ENCODE assay signal across 9 cellular contexts in genomic region chr7:124171068-124171467, GRCh38.
DNase-seq lines count a peak whose midpoint lies in the region; ATAC-seq and TF ChIP-seq lines count a peak whose summit lies in the region.
"Had no signal": no experiment of that assay in that cellular context is flagged by ENCODE, and none has a peak within 500 bp of the region (broad histone marks: within the 10 kb centered on the region; RNA-seq: fewer than 3 reads in every experiment).

No MANE protein-coding gene starts in this region.

- peak; percentile 77 for ATAC-seq in IMR-90 (ENCODE audit: low read depth)
- ATAC-seq in WTC11, result no peak
- ATAC-seq in left lobe of liver, result peak; percentile 81
- ATAC-seq in GM19035 (IDR thresholded peaks at IDR 0.05; ENCODE audit: unreplicated experiment), result no peak
- no peak for ATAC-seq in activated CD8-positive, alpha-beta memory T cell treated with anti-CD3 and anti-CD28 coated beads, Interleukin-2, amount 10 ng/mL, durations not matched to agents 7 days and 5 days
- ATAC-seq in GM21515 (IDR thresholded peaks at IDR 0.05; ENCODE audit: unreplicated experiment), result no peak

- dilution Hi-C loops in IMR-90 (cut with HindIII; ENCODE audit: low sequenced_read_pairs, unreplicated experiment), result loop anchor here (25.0 kb wide), 1 partner anchor 641 kb away; no protein-coding TSS in a partner anchor

- intact Hi-C loops in IMR-90 (cut with micrococcal nuclease), result loop anchor here (1.0 to 10.0 kb wide), 4 partner anchors 288 to 614 kb away; partner anchors contain the start of gene GPR37

- POLR2A ChIA-PET in IMR-90 (lab: Charles Lee; ENCODE audit: unreplicated experiment) (no interaction called here), WTC11 (lab: Charles Lee) (no interaction called here)

- no TSS peak for BruUV-seq in IMR-90 (replicated peaks; lab: Mats Ljungman, UMichigan)

- H3K23ac ChIP-seq in IMR-90 (ENCODE audit: low read depth, low read length), result no peak overlapping the region

- H2BK15ac ChIP-seq in IMR-90 (ENCODE audit: low read depth, low read length), result peak overlapping the region; percentile 50; the same call in 1 of the 3 replicates

- H4K8ac ChIP-seq in IMR-90 (ENCODE audit: low read depth in 2 of 2, low read length in 2 of 2), result peak overlapping the region in 1 of 2 experiments; percentile 53; a peak in 1 of 4 replicates

- TF ChIP-seq RAD21 in IMR-90 (IDR thresholded peaks at IDR 0.05; ENCODE audit: low read length), result peak; percentile 80

- H3K4me1 ChIP-seq in IMR-90 (ENCODE audit: control insufficient read depth, insufficient read depth, low read length), result peaks cover 2% of the 10 kb centered on the region; the same call in 1 of the 2 replicates

- H3K27ac ChIP-seq in IMR-90 (ENCODE audit: insufficient read depth, low read length), result peak overlapping the region; percentile 55; the same call in 1 of the 2 replicates

- no peaks in the 10 kb centered on the region for H3K27me3 Mint-ChIP-seq in WTC11 (ENCODE audit: low read depth)
- no peaks in the 10 kb centered on the region for H3K27me3 Mint-ChIP-seq in activated CD8-positive, alpha-beta memory T cell treated with anti-CD3 and anti-CD28 coated beads, Interleukin-2, amount 10 ng/mL, durations not matched to agents 7 days and 5 days

- no CpG with 5 or more reads among the region's 1 CpG for WGBS in IMR-90 (ENCODE audit: extremely low coverage in 2 of 2, insufficient read length in 1 of 2), 2 experiments

- H3K79me1 ChIP-seq in IMR-90 (ENCODE audit: low read depth in 1 of 2, low read length in 2 of 2), result no peaks in the 10 kb centered on the region

- in situ Hi-C loops in Caki2 (cut with HindIII; ENCODE audit: low pct_unique_long_range_greater_than_20kb, low sequenced_read_pairs) (no loop called here), IMR-90 (cut with MboI; ENCODE audit: low sequenced_read_pairs) (no loop called here)

- H2BK120ac ChIP-seq in IMR-90 (ENCODE audit: low read depth, low read length), result peak overlapping the region; percentile 78

- peak overlapping the region; percentile 41 for H3K4ac ChIP-seq in IMR-90 (ENCODE audit: low read depth, low read length)

- H3K9ac ChIP-seq in IMR-90 (ENCODE audit: low read depth, low read length), result no peak overlapping the region

- H3K18ac ChIP-seq in IMR-90 (ENCODE audit: low read depth, low read length), result peak overlapping the region; percentile 73; the same call in 1 of the 2 replicates

- H3K4me1 Mint-ChIP-seq in WTC11, result peaks cover 5% of the 10 kb centered on the region
- no peaks in the 10 kb centered on the region for H3K4me1 Mint-ChIP-seq in activated CD8-positive, alpha-beta memory T cell treated with anti-CD3 and anti-CD28 coated beads, Interleukin-2, amount 10 ng/mL, durations not matched to agents 7 days and 5 days

- H3K9me3 ChIP-seq in IMR-90 (ENCODE audit: control insufficient read depth, insufficient read depth, low read length), result no peaks in the 10 kb centered on the region; the same call in 1 of the 2 replicates

- TF ChIP-seq CTCF in IMR-90 (conservative IDR thresholded peaks at IDR 0.05; ENCODE audit: low read depth, low read length) (peak; percentile 79), WTC11 (IDR thresholded peaks at IDR 0.05) (no peak)

- peak overlapping the region; percentile 29; the same call in 1 of the 2 replicates for H3K14ac ChIP-seq in IMR-90 (replicated peaks; ENCODE audit: low read depth, low read length)

- H4K91ac ChIP-seq in IMR-90 (ENCODE audit: insufficient read depth, low read depth, low read length), result no peak overlapping the region; the same call in 1 of the 2 replicates

- peaks cover 3% of the 10 kb centered on the region; the same call in 1 of the 2 replicates for H3K36me3 Mint-ChIP-seq in WTC11
- H3K36me3 Mint-ChIP-seq in activated CD8-positive, alpha-beta memory T cell treated with anti-CD3 and anti-CD28 coated beads, Interleukin-2, amount 10 ng/mL, durations not matched to agents 7 days and 5 days, result no peaks in the 10 kb centered on the region

- H4K5ac ChIP-seq in IMR-90 (ENCODE audit: low read depth, low read length), result peak overlapping the region; percentile 67

- H3K9me1 ChIP-seq in IMR-90 (ENCODE audit: insufficient read depth, low read length), result no peaks in the 10 kb centered on the region

- no peak overlapping the region; the same call in 1 of the 2 replicates for H3K56ac ChIP-seq in IMR-90 (ENCODE audit: extremely low read depth, insufficient read depth, low read length)

- peaks cover 19% of the 10 kb centered on the region for H3K9me3 Mint-ChIP-seq in WTC11
- peaks cover 3% of the 10 kb centered on the region for H3K9me3 Mint-ChIP-seq in activated CD8-positive, alpha-beta memory T cell treated with anti-CD3 and anti-CD28 coated beads, Interleukin-2, amount 10 ng/mL, durations not matched to agents 7 days and 5 days (ENCODE audit: low read depth)

- peak overlapping the region; percentile 21 for H2BK5ac ChIP-seq in IMR-90 (ENCODE audit: low read depth, low read length, poor library complexity, severe bottlenecking)

- no peak for TF ChIP-seq POLR2A in IMR-90 (IDR thresholded peaks at IDR 0.05; ENCODE audit: low read depth, low read length)

- H2AK5ac ChIP-seq in IMR-90 (ENCODE audit: low read depth, low read length), result no peak overlapping the region

- H2AK9ac ChIP-seq in IMR-90 (replicated peaks; ENCODE audit: low read depth, low read length, poor library complexity), result no peak overlapping the region

- H3K4me3 ChIP-seq in IMR-90 (ENCODE audit: insufficient read depth, low read depth, low read length), result no peak overlapping the region
- H3K4me3 ChIP-seq: lung had no signal

- peak; percentile 14 for DNase-seq in Caki2 (ENCODE audit: low read depth)
- peak; percentile 62 for DNase-seq in IMR-90
- peak; percentile 46 for DNase-seq in WTC11 (ENCODE audit: low spot score)
- DNase-seq in left lobe of liver (ENCODE audit: low spot score), result peak; percentile 49
- no peak for DNase-seq in HUDEP-2 (lab: John Stamatoyannopoulos, UW; ENCODE audit: unreplicated experiment in 76 of 76)
- no peak for DNase-seq in activated CD8-positive, alpha-beta memory T cell treated with anti-CD3 and anti-CD28 coated beads, Interleukin-2, amount 10 ng/mL, durations not matched to agents 7 days and 5 days

- CTCF ChIA-PET in IMR-90 (lab: Yijun Ruan, JAX) (interaction anchor here (0.6 to 2.0 kb wide), 9 partner anchors 9 to 835 kb away, joined by 3 to 11 read pairs (median 4); partner anchors contain the start of gene GPR37), WTC11 (lab: Charles Lee) (no interaction called here)
- CTCF ChIA-PET in activated CD8-positive, alpha-beta memory T cell treated with anti-CD3 and anti-CD28 coated beads, Interleukin-2, amount 10 ng/mL, durations not matched to agents 7 days and 5 days (lab: Charles Lee), result interaction anchor here (0.5 kb wide), 1 partner anchor 42 kb away, joined by 3 read pairs; no protein-coding TSS in a partner anchor

- H3K36me3 ChIP-seq in IMR-90 (ENCODE audit: control insufficient read depth, insufficient read depth, low read length), result no peaks in the 10 kb centered on the region

- H4K20me1 ChIP-seq in IMR-90 (ENCODE audit: insufficient read depth, low read length), result no peaks in the 10 kb centered on the region

- H3K27ac Mint-ChIP-seq in WTC11, result no peak overlapping the region
- H3K27ac Mint-ChIP-seq in activated CD8-positive, alpha-beta memory T cell treated with anti-CD3 and anti-CD28 coated beads, Interleukin-2, amount 10 ng/mL, durations not matched to agents 7 days and 5 days, result no peak overlapping the region

- H3K27me3 ChIP-seq in IMR-90 (ENCODE audit: control insufficient read depth, insufficient read depth, low read length), result no peaks in the 10 kb centered on the region

- peak overlapping the region; percentile 76; the same call in 1 of the 2 replicates for H2BK20ac ChIP-seq in IMR-90 (ENCODE audit: low read depth, low read length)

- no peak overlapping the region for H3K4me3 Mint-ChIP-seq in WTC11
- H3K4me3 Mint-ChIP-seq in activated CD8-positive, alpha-beta memory T cell treated with anti-CD3 and anti-CD28 coated beads, Interleukin-2, amount 10 ng/mL, durations not matched to agents 7 days and 5 days, result no peak overlapping the region

- H3K4me2 ChIP-seq in IMR-90 (ENCODE audit: low read depth, low read length), result no peak overlapping the region

- H2AFZ ChIP-seq in IMR-90 (replicated peaks; ENCODE audit: low read length, poor library complexity), result no peak overlapping the region

TF ChIP-seq in IMR-90, 13 proteins besides CTCF, POLR2A, EP300 and RAD21:
- TF ChIP-seq SMC3 (IDR thresholded peaks at IDR 0.05; ENCODE audit: low read depth, low read length) (peak; percentile 96), CEBPB (IDR thresholded peaks at IDR 0.05; ENCODE audit: low read depth, low read length) (no peak)
TF ChIP-seq in IMR-90: peak in this region for 1.

TF ChIP-seq in WTC11, 78 proteins besides CTCF, POLR2A, EP300 and RAD21:
- TF ChIP-seq, protein P1, sequence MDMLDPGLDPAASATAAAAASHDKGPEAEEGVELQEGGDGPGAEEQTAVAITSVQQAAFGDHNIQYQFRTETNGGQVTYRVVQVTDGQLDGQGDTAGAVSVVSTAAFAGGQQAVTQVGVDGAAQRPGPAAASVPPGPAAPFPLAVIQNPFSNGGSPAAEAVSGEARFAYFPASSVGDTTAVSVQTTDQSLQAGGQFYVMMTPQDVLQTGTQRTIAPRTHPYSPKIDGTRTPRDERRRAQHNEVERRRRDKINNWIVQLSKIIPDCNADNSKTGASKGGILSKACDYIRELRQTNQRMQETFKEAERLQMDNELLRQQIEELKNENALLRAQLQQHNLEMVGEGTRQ (CRISPR knock-in tag; IDR thresholded peaks at IDR 0.05), result no peak
- TF ChIP-seq PRRX2 (CRISPR knock-in tag; IDR thresholded peaks at IDR 0.05) (no peak), SOX15 (CRISPR knock-in tag; IDR thresholded peaks at IDR 0.05) (no peak), MXD4 (CRISPR knock-in tag; IDR thresholded peaks at IDR 0.05; ENCODE audit: borderline replicate concordance) (no peak)

Comparison
In these comparisons a context has a peak if more than half of its experiments do, and no peak if none do; other contexts are left out.
1. DNase-seq: peak in Caki2 (single experiment), IMR-90 (single experiment), WTC11 (single experiment) and left lobe of liver (single experiment); none in HUDEP-2 (0 of 76) and activated CD8-positive, alpha-beta memory T cell treated with anti-CD3 and anti-CD28 coated beads, Interleukin-2, amount 10 ng/mL, durations not matched to agents 7 days and 5 days (single experiment).
2. ATAC-seq: peak in IMR-90 (single experiment) and left lobe of liver (single experiment); none in WTC11 (single experiment), GM19035 (single experiment), activated CD8-positive, alpha-beta memory T cell treated with anti-CD3 and anti-CD28 coated beads, Interleukin-2, amount 10 ng/mL, durations not matched to agents 7 days and 5 days (single experiment) and GM21515 (single experiment).